Comparison of ENCODE assay signal across 11 cellular contexts in genomic region chr1:160626560-160627342, GRCh38. TPM values are rescaled to one million over a fixed set of nuclear protein-coding genes. Genes with fewer than 3 reads are reported as not detected.
DNase-seq lines count a peak whose midpoint lies in the region; ATAC-seq and TF ChIP-seq lines count a peak whose summit lies in the region.
"Had no signal": no experiment of that assay in that cellular context is flagged by ENCODE, and none has a peak within 500 bp of the region (broad histone marks: within the 10 kb centered on the region; RNA-seq: fewer than 3 reads in every experiment).

No MANE protein-coding gene starts in this region.

- POLR2A ChIA-PET in activated CD4-positive, alpha-beta memory T cell treated with anti-CD3 and anti-CD28 coated beads, Interleukin-2, amount 10 ng/mL, durations not matched to agents 7 days and 5 days (lab: Charles Lee), result interaction anchor here (0.8 to 15.6 kb wide), 17 partner anchors 8 to 704 kb away, joined by 3 to 362 read pairs (median 9); partner anchors contain the start of genes CD48, ITLN2 and SLAMF1

- H3K4me3 ChIP-seq in BLaER1, result peak overlapping the region; percentile 44; the same call in 1 of the 2 replicates
- H3K4me3 ChIP-seq: right atrium auricular region had no signal

- H3K36me3 ChIP-seq in BLaER1, result peaks cover 50% of the 10 kb centered on the region
- H3K36me3 ChIP-seq: right atrium auricular region had no signal

- H3K4me3 Mint-ChIP-seq in activated CD4-positive, alpha-beta memory T cell treated with anti-CD3 and anti-CD28 coated beads, Interleukin-2, amount 10 ng/mL, durations not matched to agents 7 days and 5 days, result peak overlapping the region; percentile 64
- H3K4me3 Mint-ChIP-seq in mesothelial cell of epicardium, result no peak overlapping the region

- DNase-seq in activated CD4-positive, alpha-beta memory T cell treated with anti-CD3 and anti-CD28 coated beads, Interleukin-2, amount 10 ng/mL, durations not matched to agents 7 days and 5 days, result no peak
- DNase-seq in mesothelial cell of epicardium (ENCODE audit: low spot score in 2 of 2, unreplicated experiment in 2 of 2) (no peak), foreskin keratinocyte (no peak)
- DNase-seq: mammary epithelial cell, SW 1271 had no signal

- H3K4me1 ChIP-seq in BLaER1 (peaks cover 95% of the 10 kb centered on the region), foreskin keratinocyte (no peaks in the 10 kb centered on the region)
- H3K4me1 ChIP-seq: right atrium auricular region had no signal

- peak overlapping the region; percentile 81; the same call in 1 of the 2 replicates for H3K9ac ChIP-seq in BLaER1

- H3K27me3 ChIP-seq in BLaER1 (no peaks in the 10 kb centered on the region), foreskin keratinocyte (peaks cover 31% of the 10 kb centered on the region)
- H3K27me3 ChIP-seq: right atrium auricular region had no signal

- H4K20me1 ChIP-seq in BLaER1, result no peaks in the 10 kb centered on the region

- H3K9me3 Mint-ChIP-seq in activated CD4-positive, alpha-beta memory T cell treated with anti-CD3 and anti-CD28 coated beads, Interleukin-2, amount 10 ng/mL, durations not matched to agents 7 days and 5 days, result no peaks in the 10 kb centered on the region
- H3K9me3 Mint-ChIP-seq in mesothelial cell of epicardium, result no peaks in the 10 kb centered on the region

- peak overlapping the region; percentile 99 for H3K27ac Mint-ChIP-seq in activated CD4-positive, alpha-beta memory T cell treated with anti-CD3 and anti-CD28 coated beads, Interleukin-2, amount 10 ng/mL, durations not matched to agents 7 days and 5 days
- no peak overlapping the region for H3K27ac Mint-ChIP-seq in mesothelial cell of epicardium

- H3K9me3 ChIP-seq in BLaER1, result no peaks in the 10 kb centered on the region
- H3K9me3 ChIP-seq: right atrium auricular region had no signal

- H3K27ac ChIP-seq in BLaER1 (peak overlapping the region; percentile 95), foreskin keratinocyte (no peak overlapping the region)
- H3K27ac ChIP-seq: right atrium auricular region had no signal

- TF ChIP-seq CTCF in mesothelial cell of epicardium (IDR thresholded peaks at IDR 0.05; ENCODE audit: unreplicated experiment), result no peak
- no peak for TF ChIP-seq CTCF in foreskin keratinocyte (conservative IDR thresholded peaks at IDR 0.05)

- peak overlapping the region; percentile 95 for H3K4me2 ChIP-seq in BLaER1

- peak; percentile 38 for ATAC-seq in GM18511 (IDR thresholded peaks at IDR 0.05; ENCODE audit: unreplicated experiment)
- ATAC-seq in HG03460 (IDR thresholded peaks at IDR 0.05; ENCODE audit: unreplicated experiment), result peak; percentile 34
- no peak for ATAC-seq in HG02759 (IDR thresholded peaks at IDR 0.05; ENCODE audit: unreplicated experiment)
- no peak for ATAC-seq in GM18498 (IDR thresholded peaks at IDR 0.05; ENCODE audit: unreplicated experiment)
- ATAC-seq in foreskin keratinocyte, result no peak

- H3K27me3 Mint-ChIP-seq in activated CD4-positive, alpha-beta memory T cell treated with anti-CD3 and anti-CD28 coated beads, Interleukin-2, amount 10 ng/mL, durations not matched to agents 7 days and 5 days, result no peaks in the 10 kb centered on the region
- H3K27me3 Mint-ChIP-seq in mesothelial cell of epicardium (ENCODE audit: low read depth), result peaks cover 4% of the 10 kb centered on the region

- H3K4me1 Mint-ChIP-seq in activated CD4-positive, alpha-beta memory T cell treated with anti-CD3 and anti-CD28 coated beads, Interleukin-2, amount 10 ng/mL, durations not matched to agents 7 days and 5 days, result peaks cover 98% of the 10 kb centered on the region
- peaks cover 18% of the 10 kb centered on the region for H3K4me1 Mint-ChIP-seq in mesothelial cell of epicardium

- CTCF ChIA-PET in activated CD4-positive, alpha-beta memory T cell treated with anti-CD3 and anti-CD28 coated beads, Interleukin-2, amount 10 ng/mL, durations not matched to agents 7 days and 5 days (lab: Charles Lee), result interaction anchor here (0.8 to 2.1 kb wide), 9 partner anchors 8 to 81 kb away, joined by 3 to 9 read pairs (median 5); partner anchors contain the start of gene SLAMF1

- H3K36me3 Mint-ChIP-seq in activated CD4-positive, alpha-beta memory T cell treated with anti-CD3 and anti-CD28 coated beads, Interleukin-2, amount 10 ng/mL, durations not matched to agents 7 days and 5 days (ENCODE audit: low read depth), result peaks cover 92% of the 10 kb centered on the region
- no peaks in the 10 kb centered on the region for H3K36me3 Mint-ChIP-seq in mesothelial cell of epicardium

RNA-seq across cellular contexts. Expression of gene SLAMF1, which starts 20.1 kb away (rescaled TPM):
- 100 to 1,000 TPM; 106 to 113 TPM for total RNA-seq in activated CD4-positive, alpha-beta memory T cell treated with anti-CD3 and anti-CD28 coated beads, Interleukin-2, amount 10 ng/mL, durations not matched to agents 7 days and 5 days
- not detected in 3 replicates for total RNA-seq in mesothelial cell of epicardium
- total RNA-seq in foreskin keratinocyte, result not detected in 2 replicates
- polyA plus RNA-seq in foreskin keratinocyte, result not detected in 2 replicates
- total RNA-seq: mammary epithelial cell had no signal
- polyA plus RNA-seq: mammary epithelial cell had no signal

RNA-seq across cellular contexts. Expression of gene CD84, which starts 47.5 kb away (rescaled TPM):
- 10 to 100 TPM; 21.6 to 23.3 TPM for total RNA-seq in activated CD4-positive, alpha-beta memory T cell treated with anti-CD3 and anti-CD28 coated beads, Interleukin-2, amount 10 ng/mL, durations not matched to agents 7 days and 5 days
- total RNA-seq in mesothelial cell of epicardium, result not detected in 3 replicates
- not detected in 2 replicates for total RNA-seq in foreskin keratinocyte
- not detected in 2 replicates for polyA plus RNA-seq in foreskin keratinocyte
- total RNA-seq: mammary epithelial cell had no signal
- polyA plus RNA-seq: mammary epithelial cell had no signal

Comparison
In these comparisons a context has a peak if more than half of its experiments do, and no peak if none do; other contexts are left out.
1. ATAC-seq: peak in GM18511 (single experiment) and HG03460 (single experiment); none in HG02759 (single experiment), GM18498 (single experiment) and foreskin keratinocyte (single experiment).
2. RNA of gene SLAMF1, which starts 20.1 kb away (total RNA-seq): 106 to 113 TPM in activated CD4-positive, alpha-beta memory T cell treated with anti-CD3 and anti-CD28 coated beads, Interleukin-2, amount 10 ng/mL, durations not matched to agents 7 days and 5 days; not detected in mesothelial cell of epicardium and not detected in foreskin keratinocyte; every median in the first group is over 100 times any median in the second.
3. RNA of gene CD84, which starts 47.5 kb away (total RNA-seq): 21.6 to 23.3 TPM in activated CD4-positive, alpha-beta memory T cell treated with anti-CD3 and anti-CD28 coated beads, Interleukin-2, amount 10 ng/mL, durations not matched to agents 7 days and 5 days; not detected in mesothelial cell of epicardium and not detected in foreskin keratinocyte; every median in the first group is over 10 times any median in the second.